In genomic region chr21:43853851-43854772, GRCh38 we compare ENCODE assay signal across 18 cellular contexts. TPM values are rescaled to one million over a fixed set of nuclear protein-coding genes. Genes with fewer than 3 reads are reported as not detected.
DNase-seq lines count a peak whose midpoint lies in the region; ATAC-seq, FAIRE-seq and TF ChIP-seq lines count a peak whose summit lies in the region.
"Had no signal": no experiment of that assay in that cellular context is flagged by ENCODE, and none has a peak within 500 bp of the region (broad histone marks: within the 10 kb centered on the region; RNA-seq: fewer than 3 reads in every experiment).

No MANE protein-coding gene starts in this region.

- H3K79me2 ChIP-seq in osteoblast (ENCODE audit: insufficient read depth, low read length), result no peaks in the 10 kb centered on the region

- ATAC-seq in HG02610 (IDR thresholded peaks at IDR 0.05; ENCODE audit: unreplicated experiment), result peak; percentile 17
- ATAC-seq in naive thymus-derived CD8-positive, alpha-beta T cell, result no peak
- ATAC-seq: Panc1, SK-N-SH treated with all-trans-retinoic acid at 6 μM for 48 hours had no signal

- H3K4me3 Mint-ChIP-seq in activated CD4-positive, alpha-beta T cell treated with anti-CD3 and anti-CD28 coated beads, Interleukin-2, amount 10 ng/mL, durations not matched to agents 24 days and 14 days, result peak overlapping the region; percentile 74
- no peak overlapping the region for H3K4me3 Mint-ChIP-seq in naive thymus-derived CD8-positive, alpha-beta T cell
- H3K4me3 Mint-ChIP-seq: activated naive CD4-positive, alpha-beta T cell treated with anti-CD3 and anti-CD28 coated beads, Interleukin-2, amount 50 U/mL, for 24 hours; CD4-positive, alpha-beta T cell had no signal

- DNase-seq in activated CD4-positive, alpha-beta T cell treated with anti-CD3 and anti-CD28 coated beads, Interleukin-2, amount 10 ng/mL, durations not matched to agents 24 days and 14 days, result no peak
- DNase-seq in activated CD4-positive, alpha-beta T cell treated with anti-CD3 and anti-CD28 coated beads, Interleukin-2, amount 50 U/mL, for 4 hours, result no peak
- DNase-seq in WERI-Rb-1 (peak; percentile 48), osteoblast (ENCODE audit: insufficient read length, low spot score, missing footprints) (peak; percentile 66), colonic mucosa (no peak), H54 (ENCODE audit: insufficient read length, low spot score) (no peak)
- DNase-seq in naive thymus-derived CD8-positive, alpha-beta T cell, result no peak
- DNase-seq: CD4-positive, alpha-beta T cell; esophagus squamous epithelium; NCI-H2081 treated with DMSO at 0.1 percent for 48 hours; stimulated activated CD4-positive, alpha-beta T cell treated with anti-CD3 and anti-CD28 coated beads, Interleukin-12 subunit alpha, Interleukin-12 subunit beta, amount 100 ng/mL, for 4 hours; uterus had no signal

- no peaks in the 10 kb centered on the region for H3K27me3 Mint-ChIP-seq in activated CD4-positive, alpha-beta T cell treated with anti-CD3 and anti-CD28 coated beads, Interleukin-2, amount 10 ng/mL, durations not matched to agents 24 days and 14 days
- H3K27me3 Mint-ChIP-seq in naive thymus-derived CD8-positive, alpha-beta T cell, result peaks cover 0 to 20% (median 7%) of the 10 kb centered on the region in 5 donors
- H3K27me3 Mint-ChIP-seq: activated naive CD4-positive, alpha-beta T cell treated with anti-CD3 and anti-CD28 coated beads, Interleukin-2, amount 50 U/mL, for 24 hours had no signal

- no peak overlapping the region for H3K4me2 ChIP-seq in osteoblast (ENCODE audit: insufficient read depth, low read length)

- H3K36me3 Mint-ChIP-seq in activated CD4-positive, alpha-beta T cell treated with anti-CD3 and anti-CD28 coated beads, Interleukin-2, amount 10 ng/mL, durations not matched to agents 24 days and 14 days (ENCODE audit: low read depth), result peaks cover 2% of the 10 kb centered on the region
- peaks cover 0 to 4% (median 0%) of the 10 kb centered on the region in 3 donors for H3K36me3 Mint-ChIP-seq in naive thymus-derived CD8-positive, alpha-beta T cell
- H3K36me3 Mint-ChIP-seq: activated naive CD4-positive, alpha-beta T cell treated with anti-CD3 and anti-CD28 coated beads, Interleukin-2, amount 50 U/mL, for 24 hours; IgD-negative memory B cell had no signal

- no peak overlapping the region for H2AFZ ChIP-seq in osteoblast (ENCODE audit: low read length)

- H3K4me1 ChIP-seq in osteoblast (ENCODE audit: insufficient read depth, low read length) (no peaks in the 10 kb centered on the region), colonic mucosa (no peaks in the 10 kb centered on the region)
- H3K4me1 ChIP-seq: uterus had no signal

- no peak for FAIRE-seq in H54 (lab: Jason Lieb, UNC)
- FAIRE-seq: H1 had no signal

- H4K20me1 ChIP-seq in osteoblast (ENCODE audit: insufficient read depth, low read length), result no peaks in the 10 kb centered on the region

- H3K4me3 ChIP-seq in WERI-Rb-1 (ENCODE audit: low read depth, low read length) (no peak overlapping the region), osteoblast (ENCODE audit: insufficient read depth, low read length) (no peak overlapping the region), colonic mucosa (no peak overlapping the region)
- H3K4me3 ChIP-seq: esophagus squamous epithelium, uterus had no signal

- TF ChIP-seq CTCF in WERI-Rb-1 (IDR thresholded peaks at IDR 0.05; ENCODE audit: low read depth, low read length) (no peak), osteoblast (IDR thresholded peaks at IDR 0.05; ENCODE audit: extremely low read depth, low read depth, low read length) (no peak), colonic mucosa (IDR thresholded peaks at IDR 0.05) (no peak)

- POLR2A ChIA-PET in naive thymus-derived CD8-positive, alpha-beta T cell (lab: Charles Lee), result no interaction called here

- no peak overlapping the region for H3K9ac ChIP-seq in colonic mucosa (ENCODE audit: low read depth in 2 of 2, low read length in 2 of 2)

- H3K36me3 ChIP-seq in WERI-Rb-1 (no peaks in the 10 kb centered on the region), osteoblast (ENCODE audit: insufficient read depth, low read length) (no peaks in the 10 kb centered on the region), colonic mucosa (no peaks in the 10 kb centered on the region)
- H3K36me3 ChIP-seq: esophagus squamous epithelium, uterus had no signal

- peaks cover 12% of the 10 kb centered on the region for H3K9me3 Mint-ChIP-seq in activated CD4-positive, alpha-beta T cell treated with anti-CD3 and anti-CD28 coated beads, Interleukin-2, amount 10 ng/mL, durations not matched to agents 24 days and 14 days
- peaks cover 0 to 3% (median 0%) of the 10 kb centered on the region in 9 donors for H3K9me3 Mint-ChIP-seq in naive thymus-derived CD8-positive, alpha-beta T cell
- H3K9me3 Mint-ChIP-seq: activated naive CD4-positive, alpha-beta T cell treated with anti-CD3 and anti-CD28 coated beads, Interleukin-2, amount 50 U/mL, for 24 hours; CD4-positive, alpha-beta T cell had no signal

- intact Hi-C loops in activated CD4-positive, alpha-beta T cell treated with anti-CD3 and anti-CD28 coated beads, Interleukin-2, amount 10 ng/mL, durations not matched to agents 24 days and 14 days (cut with micrococcal nuclease), result no loop called here
- intact Hi-C loops in colonic mucosa (cut with DNase I), result no loop called here

- H3K4me1 Mint-ChIP-seq in activated CD4-positive, alpha-beta T cell treated with anti-CD3 and anti-CD28 coated beads, Interleukin-2, amount 10 ng/mL, durations not matched to agents 24 days and 14 days, result peaks cover 29% of the 10 kb centered on the region
- H3K4me1 Mint-ChIP-seq in naive thymus-derived CD8-positive, alpha-beta T cell, result peaks cover 0 to 9% (median 5%) of the 10 kb centered on the region in 4 donors
- H3K4me1 Mint-ChIP-seq: activated naive CD4-positive, alpha-beta T cell treated with anti-CD3 and anti-CD28 coated beads, Interleukin-2, amount 50 U/mL, for 24 hours had no signal

- H3K27ac ChIP-seq in WERI-Rb-1, result no peak overlapping the region
- H3K27ac ChIP-seq in osteoblast (ENCODE audit: low read depth, low read length), result no peak overlapping the region
- no peak overlapping the region for H3K27ac ChIP-seq in colonic mucosa
- H3K27ac ChIP-seq: esophagus squamous epithelium, uterus had no signal

- H3K9me3 ChIP-seq in WERI-Rb-1 (ENCODE audit: severe bottlenecking) (peaks cover 4% of the 10 kb centered on the region), osteoblast (ENCODE audit: low read depth, low read length) (no peaks in the 10 kb centered on the region), colonic mucosa (no peaks in the 10 kb centered on the region)
- H3K9me3 ChIP-seq: esophagus squamous epithelium, uterus had no signal

- no peak for TF ChIP-seq POLR2A in H54 (IDR thresholded peaks at IDR 0.05; ENCODE audit: low read depth, low read length)

- H3K27ac Mint-ChIP-seq in activated CD4-positive, alpha-beta T cell treated with anti-CD3 and anti-CD28 coated beads, Interleukin-2, amount 10 ng/mL, durations not matched to agents 24 days and 14 days, result peak overlapping the region; percentile 90
- H3K27ac Mint-ChIP-seq in naive thymus-derived CD8-positive, alpha-beta T cell, result no peak overlapping the region
- H3K27ac Mint-ChIP-seq: activated naive CD4-positive, alpha-beta T cell treated with anti-CD3 and anti-CD28 coated beads, Interleukin-2, amount 50 U/mL, for 24 hours; CD4-positive, alpha-beta T cell had no signal

- H3K27me3 ChIP-seq in WERI-Rb-1 (ENCODE audit: insufficient read depth, low read depth, severe bottlenecking) (no peaks in the 10 kb centered on the region), osteoblast (ENCODE audit: insufficient read depth, low read length) (peaks cover 9% of the 10 kb centered on the region), colonic mucosa (no peaks in the 10 kb centered on the region)
- H3K27me3 ChIP-seq: esophagus squamous epithelium, uterus had no signal

RNA-seq across cellular contexts. Expression of gene AGPAT3, which starts 10.9 kb away (rescaled TPM):
- total RNA-seq in activated CD4-positive, alpha-beta T cell treated with anti-CD3 and anti-CD28 coated beads, Interleukin-2, amount 10 ng/mL, durations not matched to agents 24 days and 14 days, result 127 and 130 TPM in 2 replicates
- 37.4 and 47.4 TPM in 2 replicates for total RNA-seq in osteoblast
- total RNA-seq in colonic mucosa, result 100 to 1,000 TPM in 1 of 2 donors, 10 to 100 TPM in 1; 82.2 to 101 TPM
- 10 to 100 TPM; 59.0 TPM for total RNA-seq in naive thymus-derived CD8-positive, alpha-beta T cell
- polyA plus RNA-seq in naive thymus-derived CD8-positive, alpha-beta T cell, result 10 to 100 TPM; 10.9 to 18.0 (median 13.2) TPM

Comparison
In these comparisons a context has a peak if more than half of its experiments do, and no peak if none do; other contexts are left out.
1. DNase-seq: peak in WERI-Rb-1 (single experiment) and osteoblast (single experiment); none in activated CD4-positive, alpha-beta T cell treated with anti-CD3 and anti-CD28 coated beads, Interleukin-2, amount 10 ng/mL, durations not matched to agents 24 days and 14 days (single experiment), activated CD4-positive, alpha-beta T cell treated with anti-CD3 and anti-CD28 coated beads, Interleukin-2, amount 50 U/mL, for 4 hours (0 of 2), colonic mucosa (single experiment), H54 (single experiment) and naive thymus-derived CD8-positive, alpha-beta T cell (0 of 10).